Comparison of ENCODE assay signal across 27 cellular contexts in genomic region chr17:34842235-34842634, GRCh38.
"Had no signal": no experiment of that assay in that cellular context is flagged by ENCODE, and none has a peak within 500 bp of the region (broad histone marks: within the 10 kb centered on the region; RNA-seq: fewer than 3 reads in every experiment).

No MANE protein-coding gene starts in this region.

- H3K4me3 ChIP-seq: coronary artery, gastrocnemius medialis, heart left ventricle, hepatocyte, lower lobe of right lung, prostate gland, right atrium auricular region, smooth muscle cell, thoracic aorta, tibial nerve, upper lobe of left lung had no signal

- H3K4me1 ChIP-seq: gastrocnemius medialis, heart left ventricle, lower lobe of right lung, parathyroid adenoma, prostate gland, right atrium auricular region, tibial nerve had no signal

- H3K9me3 ChIP-seq: gastrocnemius medialis, heart left ventricle, lower lobe of right lung, neutrophil, prostate gland, right atrium auricular region, thoracic aorta, upper lobe of left lung had no signal

- H3K36me3 ChIP-seq: gastrocnemius medialis, heart left ventricle, lower lobe of right lung, neutrophil, prostate gland, right atrium auricular region, thoracic aorta, tibial nerve, upper lobe of left lung had no signal

- H3K27me3 ChIP-seq: gastrocnemius medialis, hepatocyte, neutrophil, right atrium auricular region, tibial nerve, upper lobe of left lung had no signal

- H3K27ac Mint-ChIP-seq: effector memory CD8-positive, alpha-beta T cell had no signal

- H3K9me3 Mint-ChIP-seq: effector memory CD8-positive, alpha-beta T cell; naive thymus-derived CD8-positive, alpha-beta T cell; neural crest cell had no signal

- DNase-seq: dermis blood vessel endothelial cell; effector memory CD8-positive, alpha-beta T cell; foreskin fibroblast; gastrocnemius medialis; heart left ventricle; kidney glomerular epithelial cell; left colon; left ventricle myocardium superior; lower lobe of right lung; naive thymus-derived CD8-positive, alpha-beta T cell; stimulated activated CD4-positive, alpha-beta T cell treated with anti-CD3 and anti-CD28 coated beads, Interleukin-12 subunit alpha, Interleukin-12 subunit beta, amount 100 ng/mL, for 4 hours; stimulated activated CD4-positive, alpha-beta T cell treated with anti-CD3 and anti-CD28 coated beads, Interleukin-1b, Interleukin-23, amount 100 ng/mL, for 48 hours; stimulated activated CD4-positive, alpha-beta T cell treated with anti-CD3 and anti-CD28 coated beads, Interleukin-4, amount 100 ng/mL, for 1 hour; stimulated activated CD8-positive, alpha-beta memory T cell treated with anti-CD3 and anti-CD28 coated beads, Interleukin-4, amount 100 ng/mL, for 48 hours; stimulated activated naive CD4-positive, alpha-beta T cell; upper lobe of left lung had no signal

- H3K36me3 Mint-ChIP-seq: naive thymus-derived CD8-positive, alpha-beta T cell had no signal

- H3K27ac ChIP-seq: coronary artery, gastrocnemius medialis, heart left ventricle, hepatocyte, lower lobe of right lung, parathyroid adenoma, prostate gland, right atrium auricular region, thoracic aorta, tibial nerve, upper lobe of left lung had no signal

- ATAC-seq: effector memory CD8-positive, alpha-beta T cell; gastrocnemius medialis; heart left ventricle; left colon; left ventricle myocardium superior; lower lobe of right lung; naive thymus-derived CD8-positive, alpha-beta T cell; sciatic nerve had no signal

- H3K4me3 Mint-ChIP-seq: effector memory CD8-positive, alpha-beta T cell; neural crest cell had no signal
